ENCODE assay signal across 9 cellular contexts in genomic region chr6:119119062-119119461, GRCh38. TPM values are rescaled to one million over a fixed set of nuclear protein-coding genes. Genes with fewer than 3 reads are reported as not detected.
A peak's percentile ranks its signal among the peaks of the same experiment; 100 is the strongest.
DNase-seq lines count a peak whose midpoint lies in the region; ATAC-seq and TF ChIP-seq lines count a peak whose summit lies in the region.
"Not testable (repeated sequence)": the region's sequence is repeated elsewhere in the genome, so short reads cannot be mapped to it uniquely, and the experiment has no call there.
"Had no signal": no experiment of that assay in that cellular context is flagged by ENCODE, and none has a peak within 500 bp of the region (broad histone marks: within the 10 kb centered on the region; RNA-seq: fewer than 3 reads in every experiment).

No MANE protein-coding gene starts in this region.

- not testable (repeated sequence) for H4K8ac ChIP-seq in H9 (replicated peaks; ENCODE audit: insufficient read length, low read depth, low read length); trophoblast cell (ENCODE audit: low read depth, low read length)

- DNase-seq in H9; WTC11 (ENCODE audit: low spot score); endothelial cell (ENCODE audit: low spot score); nephron progenitor cell; trophoblast cell: not testable (repeated sequence)

- not testable (repeated sequence) for H3K9ac ChIP-seq in H9 (ENCODE audit: extremely low read depth, insufficient read length, low read length); HUES64 (ENCODE audit: low read depth, low read length); iPS-20b (ENCODE audit: low read depth, low read length); trophoblast cell (ENCODE audit: low read length)

- peak overlapping the region; percentile 28; the same call in 1 of the 2 replicates for H3K4me3 ChIP-seq in HUES64 (ENCODE audit: low read length)
- peak overlapping the region; percentile 42; the same call in 1 of the 2 replicates for H3K4me3 ChIP-seq in iPS-20b (ENCODE audit: low read length)
- H3K4me3 ChIP-seq in trophoblast cell (ENCODE audit: low read depth, low read length): not testable (repeated sequence)

- peaks cover 11% of the 10 kb centered on the region for H3K27me3 Mint-ChIP-seq in H9 (ENCODE audit: low read depth)
- not testable (repeated sequence) for H3K27me3 Mint-ChIP-seq in WTC11 (ENCODE audit: low read depth); endothelial cell (ENCODE audit: unreplicated experiment); nephron progenitor cell (ENCODE audit: low read depth, poor library complexity)

- H2AFZ ChIP-seq in H9 (ENCODE audit: low read length); trophoblast cell (ENCODE audit: insufficient read depth, low read length, poor library complexity): not testable (repeated sequence)

- H3K4me1 Mint-ChIP-seq in H9 (peaks cover 10 to 15% of the 10 kb centered on the region in 2 experiments), WTC11 (peaks cover 24% of the 10 kb centered on the region), endothelial cell (ENCODE audit: unreplicated experiment) (peaks cover 26% of the 10 kb centered on the region)
- not testable (repeated sequence) for H3K4me1 Mint-ChIP-seq in nephron progenitor cell

- ATAC-seq in WTC11: not testable (repeated sequence)

- not testable (repeated sequence) for H3K79me1 ChIP-seq in H9 (ENCODE audit: insufficient read depth, low read depth, low read length, poor library complexity, severe bottlenecking); trophoblast cell (ENCODE audit: low read length)

- H3K9me3 ChIP-seq in H9 (ENCODE audit: control insufficient read depth, low read depth, low read length); HUES64 (ENCODE audit: insufficient read depth, low read depth, low read length); iPS-20b (ENCODE audit: insufficient read depth, low read depth, low read length); trophoblast cell (ENCODE audit: insufficient read depth, low read depth, low read length): not testable (repeated sequence)

- not testable (repeated sequence) for H3K9me3 Mint-ChIP-seq in H9; WTC11; endothelial cell (ENCODE audit: unreplicated experiment); nephron progenitor cell

- not testable (repeated sequence) for TF ChIP-seq CTCF in H9 (conservative IDR thresholded peaks at IDR 0.05); WTC11 (IDR thresholded peaks at IDR 0.05); endothelial cell (IDR thresholded peaks at IDR 0.05; ENCODE audit: unreplicated experiment); nephron progenitor cell (IDR thresholded peaks at IDR 0.05)

- H2BK5ac ChIP-seq in H9 (ENCODE audit: insufficient read length, low read length); trophoblast cell (ENCODE audit: low read depth, low read length, poor library complexity): not testable (repeated sequence)

- H4K20me1 ChIP-seq in H9 (ENCODE audit: control insufficient read depth, insufficient read depth, insufficient read length): not testable (repeated sequence)

- not testable (repeated sequence) for H3K23ac ChIP-seq in H9 (ENCODE audit: insufficient read length, low read depth, low read length); trophoblast cell (ENCODE audit: low read length)

- not testable (repeated sequence) for H4K5ac ChIP-seq in H9 (ENCODE audit: insufficient read length, low read depth, low read length)

- peak overlapping the region in 1 of 3 experiments; percentile 53; a peak in 2 of 7 replicates for H3K27ac Mint-ChIP-seq in H9
- not testable (repeated sequence) for H3K27ac Mint-ChIP-seq in WTC11; endothelial cell (ENCODE audit: unreplicated experiment); nephron progenitor cell

- H3K27ac ChIP-seq in H9 (ENCODE audit: insufficient read length, low read depth, low read length); HUES64 (ENCODE audit: low read depth, low read length); iPS-20b (ENCODE audit: low read length); trophoblast cell (ENCODE audit: low read depth, low read length): not testable (repeated sequence)

- H2AK5ac ChIP-seq in H9 (ENCODE audit: insufficient read length, low read length); trophoblast cell (ENCODE audit: low read length): not testable (repeated sequence)

- not testable (repeated sequence) for H3K36me3 ChIP-seq in HUES64 (ENCODE audit: insufficient read depth, low read length); iPS-20b (ENCODE audit: insufficient read depth, low read depth, low read length); trophoblast cell (ENCODE audit: control insufficient read depth in 1 of 2, insufficient read depth in 2 of 2, low read length in 2 of 2)

- not testable (repeated sequence) for H3K56ac ChIP-seq in H9 (ENCODE audit: insufficient read length, low read depth, low read length)

- H3K23me2 ChIP-seq in H9 (ENCODE audit: insufficient read length, low read depth, low read length, poor library complexity, severe bottlenecking): not testable (repeated sequence)

- not testable (repeated sequence) for H2BK120ac ChIP-seq in H9 (ENCODE audit: low read depth, low read length, poor library complexity, severe bottlenecking); trophoblast cell (ENCODE audit: insufficient read depth, low read length, poor library complexity)

- H3K4me3 Mint-ChIP-seq in H9: peak overlapping the region; percentile 58 to 64
- peak overlapping the region; percentile 66 for H3K4me3 Mint-ChIP-seq in WTC11
- peak overlapping the region; percentile 9 for H3K4me3 Mint-ChIP-seq in endothelial cell (ENCODE audit: unreplicated experiment)
- H3K4me3 Mint-ChIP-seq in nephron progenitor cell: peak overlapping the region; percentile 35

- no CpG with 5 or more reads among the region's 13 CpGs for WGBS in H9 (ENCODE audit: extremely low coverage, insufficient read length, low lambda C conversion rate)
- 34% methylated on average over 13 of the region's 13 CpGs for WGBS in HUES64
- no CpG with 5 or more reads among the region's 13 CpGs for WGBS in trophoblast cell (ENCODE audit: extremely low coverage, insufficient coverage, insufficient read length)

- H3K14ac ChIP-seq in H9 (ENCODE audit: insufficient read depth, low read length); trophoblast cell (ENCODE audit: low read length): not testable (repeated sequence)

- CTCF ChIA-PET in WTC11 (lab: Charles Lee): interaction anchor here (0.8 to 2.7 kb wide), 2 partner anchors 10 to 94 kb away, joined by 3 to 11 read pairs; no protein-coding TSS in a partner anchor

- not testable (repeated sequence) for H3K27me3 ChIP-seq in H9 (ENCODE audit: insufficient read depth, low read length); HUES64 (ENCODE audit: insufficient read depth, low read length); iPS-20b (ENCODE audit: insufficient read depth, low read length); trophoblast cell (ENCODE audit: insufficient read depth, low read length)

- H4K91ac ChIP-seq in H9 (ENCODE audit: insufficient read length, low read depth, low read length); trophoblast cell (ENCODE audit: low read depth, low read length): not testable (repeated sequence)

- H2BK20ac ChIP-seq in H9 (ENCODE audit: low read depth, low read length, poor library complexity, severe bottlenecking): not testable (repeated sequence)

- H3K36me3 Mint-ChIP-seq in H9 (ENCODE audit: insufficient read depth in 1 of 3, low read depth in 3 of 3); WTC11; endothelial cell (ENCODE audit: low read depth, unreplicated experiment); nephron progenitor cell (ENCODE audit: low read depth): not testable (repeated sequence)

- not testable (repeated sequence) for H3K4ac ChIP-seq in H9 (ENCODE audit: low read depth, low read length); trophoblast cell (ENCODE audit: low read depth, low read length)

- not testable (repeated sequence) for H3K79me2 ChIP-seq in H9 (ENCODE audit: insufficient read depth, low read length); trophoblast cell (ENCODE audit: control insufficient read depth, insufficient read depth, low read length, poor library complexity)

- H3K4me2 ChIP-seq in H9 (ENCODE audit: insufficient read depth, insufficient read length, low read length) (peak overlapping the region; percentile 33), trophoblast cell (ENCODE audit: low read length) (peak overlapping the region; percentile 43)

- H4K12ac ChIP-seq in trophoblast cell (ENCODE audit: low read depth, low read length): not testable (repeated sequence)

- H2BK12ac ChIP-seq in H9 (ENCODE audit: insufficient read length, low read depth, low read length); trophoblast cell (ENCODE audit: low read length): not testable (repeated sequence)

- not testable (repeated sequence) for H2BK15ac ChIP-seq in H9 (ENCODE audit: low read depth, low read length)

- H3K18ac ChIP-seq in H9 (ENCODE audit: insufficient read length, low read depth, low read length); trophoblast cell (ENCODE audit: low read length): not testable (repeated sequence)

- H3K4me1 ChIP-seq in H9 (ENCODE audit: insufficient read depth, low read length); HUES64 (ENCODE audit: insufficient read depth, low read length); iPS-20b (ENCODE audit: insufficient read depth, low read length); trophoblast cell (ENCODE audit: control insufficient read depth in 1 of 2, insufficient read depth in 2 of 2, low read length in 2 of 2): not testable (repeated sequence)

- not testable (repeated sequence) for H3T11ph ChIP-seq in H9 (ENCODE audit: low read length)

- POLR2A ChIA-PET in WTC11 (lab: Charles Lee): not testable (repeated sequence)

RNA-seq across cellular contexts. Expression of gene FAM184A, which starts 40.6 kb away (rescaled TPM):
- total RNA-seq in H9 (2021) (10.4 and 11.4 TPM in 2 replicates), WTC11 (2021) (13.3 to 19.2 TPM (median 16.2 TPM) in 3 replicates), endothelial cell (ENCODE audit: unreplicated experiment) (134 TPM)
- polyA plus RNA-seq in HUES64 (2013, experiment 1 of 2): 15.5 TPM
- 19.8 TPM for polyA plus RNA-seq in HUES64 (2013, experiment 2 of 2)
- 5.4 and 6.4 TPM in 2 replicates for polyA plus RNA-seq in trophoblast cell (2013)
- total RNA-seq: HFFc6 had no signal
- polyA plus RNA-seq: BJ had no signal

Comparison
In these comparisons a context has a peak if more than half of its experiments do, and no peak if none do; other contexts are left out.
1. H3K4me3 Mint-ChIP-seq: peak in every context shown above with its lines; median percentile 66 in WTC11; 61 in H9; 35 in nephron progenitor cell; 9 in endothelial cell.